In genomic region chr11:124799384-124800225, GRCh38 we compare ENCODE assay signal across 8 cellular contexts. TPM values are rescaled to one million over a fixed set of nuclear protein-coding genes. Genes with fewer than 3 reads are reported as not detected.
DNase-seq lines count a peak whose midpoint lies in the region; ATAC-seq and TF ChIP-seq lines count a peak whose summit lies in the region.

No MANE protein-coding gene starts in this region.

- WGBS in ectodermal cell, 2 experiments: 0% methylated on average over 81 of the region's 81 CpGs
- under 1% methylated on average over 59 of the region's 81 CpGs for WGBS in mesenchymal stem cell

- peak; percentile 31 for ATAC-seq in GM21737 (IDR thresholded peaks at IDR 0.05; ENCODE audit: unreplicated experiment)

- peaks cover 11% of the 10 kb centered on the region for H3K79me1 ChIP-seq in mesenchymal stem cell (replicated peaks; ENCODE audit: low read length, poor library complexity, severe bottlenecking)

- H4K91ac ChIP-seq in mesenchymal stem cell (ENCODE audit: low read length): no peak overlapping the region

- DNase-seq in GM03348 (ENCODE audit: low spot score) (peak; percentile 64), LNCaP clone FGC (ENCODE audit: low read depth) (no peak), mesenchymal stem cell (peak; percentile 56), mesenteric fat pad (ENCODE audit: low spot score) (no peak)
- peak; percentile 13 to 16 for DNase-seq in activated CD4-positive, alpha-beta T cell treated with anti-CD3 and anti-CD28 coated beads, Interleukin-2, amount 50 U/mL, for 4 hours
- peak; percentile 3 for DNase-seq in stimulated activated CD8-positive, alpha-beta memory T cell treated with anti-CD3 and anti-CD28 coated beads, Interleukin-7, amount 100 ng/mL, for 24 hours (ENCODE audit: low read depth)

- H2AK5ac ChIP-seq in mesenchymal stem cell (ENCODE audit: low read length, severe bottlenecking): no peak overlapping the region

- H3K23ac ChIP-seq in mesenchymal stem cell (ENCODE audit: low read length in 2 of 2): peak overlapping the region in 1 of 2 experiments; percentile 94

- H3K4me3 ChIP-seq in LNCaP clone FGC (ENCODE audit: low read depth, low read length) (peak overlapping the region; percentile 85), ectodermal cell (ENCODE audit: insufficient read depth, low read depth, low read length) (peak overlapping the region; percentile 93), mesenchymal stem cell (ENCODE audit: insufficient read depth in 1 of 2, low read depth in 1 of 2, low read length in 2 of 2) (peak overlapping the region; percentile 82 to 100)

- H2BK15ac ChIP-seq in mesenchymal stem cell (ENCODE audit: low read depth, poor library complexity, severe bottlenecking): peak overlapping the region; percentile 87

- H3K4me1 ChIP-seq in ectodermal cell (ENCODE audit: control insufficient read depth, insufficient read depth, low read length): peaks cover 13% of the 10 kb centered on the region
- peaks cover 4% of the 10 kb centered on the region for H3K4me1 ChIP-seq in mesenchymal stem cell (ENCODE audit: control insufficient read depth, insufficient read depth, low read depth, low read length)

- H3K36me3 ChIP-seq in ectodermal cell (ENCODE audit: control insufficient read depth, insufficient read depth, low read length) (no peaks in the 10 kb centered on the region), mesenchymal stem cell (ENCODE audit: control insufficient read depth in 1 of 2, insufficient read depth in 2 of 2, low read depth in 1 of 2, low read length in 2 of 2) (peaks cover 0 to 4% of the 10 kb centered on the region in 2 experiments)

- H3K27ac ChIP-seq in ectodermal cell (ENCODE audit: insufficient read depth, low read depth, low read length, poor library complexity, severe bottlenecking): peak overlapping the region; percentile 95
- H3K27ac ChIP-seq in mesenchymal stem cell (ENCODE audit: low read length, poor library complexity, severe bottlenecking): peak overlapping the region; percentile 71

- H4K8ac ChIP-seq in mesenchymal stem cell (ENCODE audit: low read length): peak overlapping the region; percentile 96

- peak overlapping the region; percentile 95 for H3K9ac ChIP-seq in mesenchymal stem cell (ENCODE audit: low read length)

- TF ChIP-seq CTCF in LNCaP clone FGC (IDR thresholded peaks at IDR 0.05; ENCODE audit: control insufficient read depth, extremely low read depth, insufficient read depth): no peak

- peak overlapping the region; percentile 96 to 97 for H3K18ac ChIP-seq in mesenchymal stem cell (ENCODE audit: low read depth in 1 of 2, low read length in 2 of 2)

- H3K4me2 ChIP-seq in mesenchymal stem cell (ENCODE audit: low read length, poor library complexity, severe bottlenecking): peak overlapping the region; percentile 94

- no peaks in the 10 kb centered on the region for H3K9me3 ChIP-seq in ectodermal cell (ENCODE audit: control insufficient read depth, low read length)
- H3K9me3 ChIP-seq in mesenchymal stem cell (ENCODE audit: control insufficient read depth, low read length): no peaks in the 10 kb centered on the region

- peak overlapping the region in 1 of 2 experiments; percentile 72 for H2BK12ac ChIP-seq in mesenchymal stem cell (ENCODE audit: low read length in 2 of 2)

- peak overlapping the region; percentile 75 for H2BK120ac ChIP-seq in mesenchymal stem cell (ENCODE audit: low read depth, low read length)

- H2BK5ac ChIP-seq in mesenchymal stem cell (ENCODE audit: low read depth, low read length, poor library complexity, severe bottlenecking): peak overlapping the region; percentile 100

- peak overlapping the region in 1 of 2 experiments; percentile 84 for H3K14ac ChIP-seq in mesenchymal stem cell (ENCODE audit: low read length in 2 of 2)

- peak overlapping the region; percentile 75 to 84 for H3K4ac ChIP-seq in mesenchymal stem cell (ENCODE audit: low read depth in 1 of 2, low read length in 2 of 2)

- H2AFZ ChIP-seq in mesenchymal stem cell (ENCODE audit: low read depth, low read length): peak overlapping the region; percentile 77

- no peaks in the 10 kb centered on the region for H3K27me3 ChIP-seq in ectodermal cell (ENCODE audit: control insufficient read depth, insufficient read depth, low read length, poor library complexity, severe bottlenecking)
- peaks cover 0 to 8% of the 10 kb centered on the region in 2 experiments for H3K27me3 ChIP-seq in mesenchymal stem cell (ENCODE audit: control insufficient read depth in 1 of 2, insufficient read depth in 1 of 2, low read length in 2 of 2)

RNA-seq across cellular contexts. Expression of gene MSANTD2, which starts 0.6 kb away (rescaled TPM):
- 25.2 TPM for polyA plus RNA-seq in ectodermal cell (2013, experiment 1 of 4)
- polyA plus RNA-seq in ectodermal cell (2013, experiment 2 of 4): 20.1 TPM
- polyA plus RNA-seq in ectodermal cell (2013, experiment 3 of 4): 17.2 TPM
- polyA plus RNA-seq in ectodermal cell (2013, experiment 4 of 4): 17.0 TPM
- 7.3 TPM for polyA plus RNA-seq in mesenchymal stem cell (2013, experiment 1 of 2)
- polyA plus RNA-seq in mesenchymal stem cell (2013, experiment 2 of 2): 7.2 TPM
- 11.3 TPM for total RNA-seq in mesenteric fat pad

RNA-seq across cellular contexts. Expression of gene ESAM, which starts 37.5 kb away (rescaled TPM):
- polyA plus RNA-seq in ectodermal cell (2013, experiment 1 of 4): 1.3 TPM
- 2.4 TPM for polyA plus RNA-seq in ectodermal cell (2013, experiment 2 of 4)
- polyA plus RNA-seq in ectodermal cell (2013, experiment 3 of 4): 1.1 TPM
- 1.9 TPM for polyA plus RNA-seq in ectodermal cell (2013, experiment 4 of 4)
- 0.10 TPM for polyA plus RNA-seq in mesenchymal stem cell (2013, experiment 1 of 2)
- polyA plus RNA-seq in mesenchymal stem cell (2013, experiment 2 of 2): 0.05 TPM
- 84.0 TPM for total RNA-seq in mesenteric fat pad

RNA-seq across cellular contexts. Expression of gene VSIG2, which starts 47.5 kb away (rescaled TPM):
- not detected for polyA plus RNA-seq in ectodermal cell (2013, experiment 1 of 4)
- not detected for polyA plus RNA-seq in ectodermal cell (2013, experiment 2 of 4)
- polyA plus RNA-seq in ectodermal cell (2013, experiment 3 of 4): not detected
- polyA plus RNA-seq in ectodermal cell (2013, experiment 4 of 4): not detected
- polyA plus RNA-seq in mesenchymal stem cell (2013, experiment 1 of 2): not detected
- not detected for polyA plus RNA-seq in mesenchymal stem cell (2013, experiment 2 of 2)
- total RNA-seq in mesenteric fat pad: 2.0 TPM

RNA-seq across cellular contexts. Expression of gene NRGN, which starts 59.9 kb away (rescaled TPM):
- polyA plus RNA-seq in ectodermal cell (2013, experiment 1 of 4): 24.9 TPM
- 18.2 TPM for polyA plus RNA-seq in ectodermal cell (2013, experiment 2 of 4)
- polyA plus RNA-seq in ectodermal cell (2013, experiment 3 of 4): 18.8 TPM
- 20.1 TPM for polyA plus RNA-seq in ectodermal cell (2013, experiment 4 of 4)
- 0.90 TPM for polyA plus RNA-seq in mesenchymal stem cell (2013, experiment 1 of 2)
- 0.68 TPM for polyA plus RNA-seq in mesenchymal stem cell (2013, experiment 2 of 2)
- total RNA-seq in mesenteric fat pad: 4.0 TPM

Comparison
In these comparisons a context has a peak if more than half of its experiments do, and no peak if none do; other contexts are left out.
1. DNase-seq: peak in GM03348 (single experiment), activated CD4-positive, alpha-beta T cell treated with anti-CD3 and anti-CD28 coated beads, Interleukin-2, amount 50 U/mL, for 4 hours (2 of 2), mesenchymal stem cell (single experiment) and stimulated activated CD8-positive, alpha-beta memory T cell treated with anti-CD3 and anti-CD28 coated beads, Interleukin-7, amount 100 ng/mL, for 24 hours (single experiment); none in LNCaP clone FGC (single experiment) and mesenteric fat pad (single experiment).
2. Peak in every context shown above with its lines, with median percentiles within 50 percentile points of each other: H3K4me3 ChIP-seq.